In the genomic region with DNA sequence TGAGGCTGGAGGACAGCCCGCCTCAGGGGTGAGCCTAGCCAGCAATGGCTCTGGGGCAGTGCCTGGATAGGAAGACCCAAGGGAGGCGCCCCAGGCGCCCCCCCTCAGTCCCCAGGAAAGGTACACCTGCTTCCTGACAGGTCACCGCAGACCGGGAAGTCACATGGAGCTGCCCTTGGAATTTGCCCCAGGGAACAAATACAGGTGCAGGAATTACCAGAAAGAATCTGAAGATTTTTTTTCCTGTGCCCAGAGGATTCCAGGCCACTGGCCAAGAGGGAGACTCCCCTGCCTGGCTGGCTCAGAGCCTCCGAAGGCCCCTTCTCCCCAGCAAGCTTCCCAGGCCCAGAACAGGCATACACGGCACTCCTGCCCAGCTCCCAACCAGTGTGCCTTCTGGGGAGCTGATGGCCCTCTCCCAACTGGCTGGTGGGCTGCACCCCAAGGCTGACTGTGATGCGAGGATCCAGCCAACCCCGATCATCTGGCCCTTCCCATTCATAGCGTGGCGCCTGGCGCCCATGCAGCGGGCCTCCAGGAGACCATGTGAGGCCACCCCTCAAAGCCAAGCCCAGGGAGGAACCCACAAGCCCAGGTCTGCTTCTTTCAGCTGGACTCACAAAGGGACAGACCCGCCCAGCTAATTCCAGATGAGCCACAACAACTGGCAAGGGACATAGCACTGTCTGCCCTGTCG, we compare ENCODE assay signal across 10 cellular contexts. TPM values are rescaled to one million over a fixed set of nuclear protein-coding genes. Genes with fewer than 3 reads are reported as not detected.
A peak's percentile ranks its signal among the peaks of the same experiment; 100 is the strongest.
DNase-seq lines count a peak whose midpoint lies in the region; ATAC-seq, FAIRE-seq and TF ChIP-seq lines count a peak whose summit lies in the region.
"Had no signal": no experiment of that assay in that cellular context is flagged by ENCODE, and none has a peak within 500 bp of the region (broad histone marks: within the 10 kb centered on the region; RNA-seq: fewer than 3 reads in every experiment).

No MANE protein-coding gene starts in this region.

- peak overlapping the region; percentile 44 for H3K4me3 Mint-ChIP-seq in activated CD4-positive, alpha-beta T cell treated with anti-CD3 and anti-CD28 coated beads, Interleukin-2, amount 10 ng/mL, durations not matched to agents 7 days and 5 days
- H3K4me3 Mint-ChIP-seq in T-cell = peak overlapping the region; percentile 36 to 78 (median 45)

- no peak for TF ChIP-seq CTCF in omental fat pad (IDR thresholded peaks at IDR 0.05)

- WGBS in small intestine, 3 donors = 12 to 64% (median 41%) methylated on average over 15 of the region's 15 CpGs

- no peaks in the 10 kb centered on the region for H3K27me3 Mint-ChIP-seq in activated CD4-positive, alpha-beta T cell treated with anti-CD3 and anti-CD28 coated beads, Interleukin-2, amount 10 ng/mL, durations not matched to agents 7 days and 5 days
- no peaks in the 10 kb centered on the region for H3K27me3 Mint-ChIP-seq in T-cell

- FAIRE-seq in small intestine (lab: Jason Lieb, UNC) = no peak

- no peaks in the 10 kb centered on the region for H3K36me3 ChIP-seq in small intestine (ENCODE audit: control insufficient read depth in 2 of 2, insufficient read depth in 2 of 2, low read length in 2 of 2)
- H3K36me3 ChIP-seq: esophagus muscularis mucosa had no signal

- H3K27ac ChIP-seq in layer of hippocampus (ENCODE audit: low read depth, low read length) (peak overlapping the region; percentile 86), small intestine (ENCODE audit: low read depth in 1 of 2, low read length in 1 of 2) (peak overlapping the region; percentile 94 to 99)
- H3K27ac ChIP-seq: esophagus muscularis mucosa had no signal

- peaks cover 4% of the 10 kb centered on the region for H3K36me3 Mint-ChIP-seq in activated CD4-positive, alpha-beta T cell treated with anti-CD3 and anti-CD28 coated beads, Interleukin-2, amount 10 ng/mL, durations not matched to agents 7 days and 5 days (ENCODE audit: low read depth)
- H3K36me3 Mint-ChIP-seq in T-cell = no peaks in the 10 kb centered on the region

- H3K4me3 ChIP-seq in small intestine (ENCODE audit: low read depth in 1 of 2, low read length in 2 of 2) = peak overlapping the region; percentile 25 to 95

- H3K27ac Mint-ChIP-seq in activated CD4-positive, alpha-beta T cell treated with anti-CD3 and anti-CD28 coated beads, Interleukin-2, amount 10 ng/mL, durations not matched to agents 7 days and 5 days = no peak overlapping the region
- no peak overlapping the region for H3K27ac Mint-ChIP-seq in T-cell

- no peaks in the 10 kb centered on the region for H3K9me3 ChIP-seq in small intestine (ENCODE audit: control insufficient read depth, low read depth)
- H3K9me3 ChIP-seq: esophagus muscularis mucosa had no signal

- H3K27me3 ChIP-seq in layer of hippocampus (ENCODE audit: control insufficient read depth, insufficient read depth, low read length) (no peaks in the 10 kb centered on the region), small intestine (ENCODE audit: control insufficient read depth in 2 of 2, insufficient read depth in 2 of 2, low read length in 2 of 2) (no peaks in the 10 kb centered on the region)
- H3K27me3 ChIP-seq: esophagus muscularis mucosa had no signal

- CTCF ChIA-PET in activated CD4-positive, alpha-beta T cell treated with anti-CD3 and anti-CD28 coated beads, Interleukin-2, amount 10 ng/mL, durations not matched to agents 7 days and 5 days (lab: Charles Lee) = interaction anchor here (2.3 kb wide), 1 partner anchor 8 kb away, joined by 6 read pairs; no protein-coding TSS in a partner anchor
- CTCF ChIA-PET in T-cell (lab: Charles Lee) = no interaction called here

- peaks cover 19% of the 10 kb centered on the region for H3K4me1 Mint-ChIP-seq in activated CD4-positive, alpha-beta T cell treated with anti-CD3 and anti-CD28 coated beads, Interleukin-2, amount 10 ng/mL, durations not matched to agents 7 days and 5 days
- H3K4me1 Mint-ChIP-seq in T-cell = peaks cover 6 to 29% (median 16%) of the 10 kb centered on the region in 3 donors

- no peaks in the 10 kb centered on the region for H3K4me1 ChIP-seq in small intestine (ENCODE audit: control insufficient read depth in 2 of 2, insufficient read depth in 1 of 2, low read depth in 1 of 2, low read length in 1 of 2)

- DNase-seq in activated CD4-positive, alpha-beta T cell treated with anti-CD3 and anti-CD28 coated beads, Interleukin-2, amount 10 ng/mL, durations not matched to agents 7 days and 5 days = no peak
- DNase-seq in activated CD4-positive, alpha-beta T cell treated with anti-CD3 and anti-CD28 coated beads, Interleukin-2, amount 50 U/mL, for 48 hours = no peak
- DNase-seq in T-cell (no peak), small intestine (peak; percentile 95), omental fat pad (ENCODE audit: low spot score) (no peak)
- DNase-seq in stimulated activated CD4-positive, alpha-beta T cell treated with anti-CD3 and anti-CD28 coated beads, Interleukin-2, amount 100 ng/mL, for 24 hours = no peak
- DNase-seq: NCI-H524 had no signal

- ATAC-seq in T-cell (replicated peaks in 1 of 4) = no peak
- no peak for ATAC-seq in omental fat pad (ENCODE audit: low FRiP score)
- ATAC-seq in HG02588 (IDR thresholded peaks at IDR 0.05; ENCODE audit: unreplicated experiment) = no peak

- POLR2A ChIA-PET in activated CD4-positive, alpha-beta T cell treated with anti-CD3 and anti-CD28 coated beads, Interleukin-2, amount 10 ng/mL, durations not matched to agents 7 days and 5 days (lab: Charles Lee) = no interaction called here
- POLR2A ChIA-PET in T-cell (lab: Charles Lee) = no interaction called here

- no peaks in the 10 kb centered on the region for H3K9me3 Mint-ChIP-seq in activated CD4-positive, alpha-beta T cell treated with anti-CD3 and anti-CD28 coated beads, Interleukin-2, amount 10 ng/mL, durations not matched to agents 7 days and 5 days
- no peaks in the 10 kb centered on the region for H3K9me3 Mint-ChIP-seq in T-cell

RNA-seq across cellular contexts. Expression of a gene that starts 2.3 kb away (rescaled TPM):
- 1 to 10 TPM; 8.9 TPM for total RNA-seq in activated CD4-positive, alpha-beta T cell treated with anti-CD3 and anti-CD28 coated beads, Interleukin-2, amount 10 ng/mL, durations not matched to agents 7 days and 5 days
- total RNA-seq in T-cell = 10 to 100 TPM in 3 of 5 donors, 1 to 10 TPM in 2; 5.8 to 12.8 (median 12.1) TPM
- 10 to 100 TPM; 57.0 to 98.4 (median 74.8) TPM for polyA plus RNA-seq in small intestine
- 1 to 10 TPM; 3.6 to 6.5 (median 4.9) TPM for total RNA-seq in omental fat pad

RNA-seq across cellular contexts. Expression of a gene that starts 7.2 kb away (rescaled TPM):
- 10 to 100 TPM; 28.5 to 34.0 TPM for total RNA-seq in activated CD4-positive, alpha-beta T cell treated with anti-CD3 and anti-CD28 coated beads, Interleukin-2, amount 10 ng/mL, durations not matched to agents 7 days and 5 days
- total RNA-seq in T-cell = 10 to 100 TPM; 23.7 to 44.7 (median 42.1) TPM
- 10 to 100 TPM; 33.0 to 38.2 (median 35.3) TPM for polyA plus RNA-seq in small intestine
- 10 to 100 TPM; 21.6 to 29.1 (median 27.1) TPM for total RNA-seq in omental fat pad

RNA-seq across cellular contexts. Expression of a gene that starts 7.3 kb away (rescaled TPM):
- 10 to 100 TPM; 38.4 to 44.2 TPM for total RNA-seq in activated CD4-positive, alpha-beta T cell treated with anti-CD3 and anti-CD28 coated beads, Interleukin-2, amount 10 ng/mL, durations not matched to agents 7 days and 5 days
- total RNA-seq in T-cell = 10 to 100 TPM; 27.6 to 46.7 (median 45.4) TPM
- 10 to 100 TPM in 2 of 3 donors, 1 to 10 TPM in 1; 9.2 to 15.3 (median 14.3) TPM for polyA plus RNA-seq in small intestine
- 1 to 10 TPM; 5.6 to 6.6 (median 6.1) TPM for total RNA-seq in omental fat pad

RNA-seq across cellular contexts. Expression of a gene that starts 9.7 kb away (rescaled TPM):
- total RNA-seq in activated CD4-positive, alpha-beta T cell treated with anti-CD3 and anti-CD28 coated beads, Interleukin-2, amount 10 ng/mL, durations not matched to agents 7 days and 5 days = 10 to 100 TPM; 74.8 to 81.3 TPM
- total RNA-seq in T-cell = 10 to 100 TPM; 37.0 to 71.6 (median 64.0) TPM
- 100 to 1,000 TPM in 2 of 3 donors, 10 to 100 TPM in 1; 92.0 to 146 (median 113) TPM for polyA plus RNA-seq in small intestine
- total RNA-seq in omental fat pad = 10 to 100 TPM; 51.2 to 78.2 (median 67.1) TPM

RNA-seq across cellular contexts. Expression of a gene that starts 9.8 kb away (rescaled TPM):
- 10 to 100 TPM; 61.3 to 76.1 TPM for total RNA-seq in activated CD4-positive, alpha-beta T cell treated with anti-CD3 and anti-CD28 coated beads, Interleukin-2, amount 10 ng/mL, durations not matched to agents 7 days and 5 days
- total RNA-seq in T-cell (100 to 1,000 TPM; 133 to 142 (median 141) TPM), omental fat pad (10 to 100 TPM; 17.4 to 38.8 (median 22.8) TPM)
- 10 to 100 TPM; 20.0 to 39.6 (median 34.4) TPM for polyA plus RNA-seq in small intestine
